Comparison of ENCODE assay signal across 15 cellular contexts in genomic region chr17:21741520-21741919, GRCh38. TPM values are rescaled to one million over a fixed set of nuclear protein-coding genes. Genes with fewer than 3 reads are reported as not detected.
"Had no signal": no experiment of that assay in that cellular context is flagged by ENCODE, and none has a peak within 500 bp of the region (broad histone marks: within the 10 kb centered on the region; RNA-seq: fewer than 3 reads in every experiment).

No MANE protein-coding gene starts in this region.

RNA-seq across cellular contexts. Expression of gene KCNJ18, which starts 49.2 kb away (rescaled TPM):
- total RNA-seq: activated B cell treated with CpG ODN at 0.5 μM for 24 hours; activated CD4-positive, alpha-beta memory T cell treated with anti-CD3 and anti-CD28 coated beads for 36 hours; activated CD4-positive, alpha-beta memory T cell treated with anti-CD3 and anti-CD28 coated beads, Interleukin-2, amount 10 ng/mL, durations not matched to agents 7 days and 5 days; activated CD4-positive, alpha-beta T cell treated with anti-CD3 and anti-CD28 coated beads for 36 hours; activated CD4-positive, alpha-beta T cell treated with anti-CD3 and anti-CD28 coated beads, Interleukin-2, amount 10 ng/mL, durations not matched to agents 24 days and 14 days; activated CD4-positive, alpha-beta T cell treated with anti-CD3 and anti-CD28 coated beads, Interleukin-2, amount 10 ng/mL, durations not matched to agents 7 days and 5 days; activated CD8-positive, alpha-beta memory T cell treated with anti-CD3 and anti-CD28 coated beads for 36 hours; activated CD8-positive, alpha-beta memory T cell treated with anti-CD3 and anti-CD28 coated beads, Interleukin-2, amount 10 ng/mL, durations not matched to agents 7 days and 5 days; activated CD8-positive, alpha-beta T cell treated with anti-CD3 and anti-CD28 coated beads for 36 hours; activated CD8-positive, alpha-beta T cell treated with anti-CD3 and anti-CD28 coated beads, Interleukin-2, amount 10 ng/mL, durations not matched to agents 7 days and 5 days; T-cell; T-helper 1 cell treated with Interleukin-12 subunit alpha and Interleukin-12 subunit beta and Interleukin-4 antibody, amounts not matched to agents 30 ng/mL and 1 ng/mL, for 36 hours; T-helper 17 cell; T-helper 2 cell treated with Interferon-gamma antibody and Interleukin-4, amounts not matched to agents 100 ng/mL and 5 ng/mL, for 36 hours; WTC11 had no signal
